16 cellular contexts compared by ENCODE assay signal in the genomic region with DNA sequence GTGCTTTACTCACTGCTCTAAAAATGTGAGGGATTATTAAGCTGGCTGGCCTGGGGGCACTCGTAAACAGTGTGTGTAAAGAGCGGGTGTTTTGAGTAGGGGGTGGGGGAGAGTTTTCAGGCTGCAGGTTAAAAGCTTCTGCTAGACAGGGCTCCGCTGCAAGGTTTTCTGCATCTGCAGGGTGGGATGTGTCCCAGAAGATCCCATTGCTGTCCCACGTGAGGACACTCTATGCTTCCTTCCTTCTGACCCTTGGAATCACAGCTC.
DNase-seq lines count a peak whose midpoint lies in the region; ATAC-seq, FAIRE-seq and TF ChIP-seq lines count a peak whose summit lies in the region.
"Had no signal": no experiment of that assay in that cellular context is flagged by ENCODE, and none has a peak within 500 bp of the region (broad histone marks: within the 10 kb centered on the region; RNA-seq: fewer than 3 reads in every experiment).

No MANE protein-coding gene starts in this region.

- FAIRE-seq in small intestine (lab: Jason Lieb, UNC): no peak
- FAIRE-seq: A549, G401.6, GM12891, H54 had no signal

- intact Hi-C loops in posterior vena cava (cut with DNase I): no loop called here
- intact Hi-C loops in activated T-helper 1 cell treated with anti-CD3 and anti-CD28 coated beads, Interleukin-12 subunit alpha, Interleukin-12 subunit beta, Interleukin-2, Interleukin-4 antibody, amounts not matched to agents 30 ng/mL and 10 ng/mL and 1 ng/mL, durations not matched to agents 14 hours and 24 hours and 36 hours (cut with micrococcal nuclease): no loop called here

- in situ Hi-C loops in HAP-1 (cut with MboI; ENCODE audit: low sequenced_read_pairs): no loop called here

- H3K27me3 Mint-ChIP-seq in nephron (ENCODE audit: low read depth): peaks cover 7% of the 10 kb centered on the region
- peaks cover 2% of the 10 kb centered on the region for H3K27me3 Mint-ChIP-seq in activated T-helper 1 cell treated with anti-CD3 and anti-CD28 coated beads, Interleukin-12 subunit alpha, Interleukin-12 subunit beta, Interleukin-2, Interleukin-4 antibody, amounts not matched to agents 30 ng/mL and 10 ng/mL and 1 ng/mL, durations not matched to agents 14 hours and 24 hours and 36 hours (ENCODE audit: insufficient read depth)

- no peaks in the 10 kb centered on the region for H3K9me3 ChIP-seq in HAP-1
- H3K9me3 ChIP-seq in small intestine (ENCODE audit: control insufficient read depth, low read depth): no peaks in the 10 kb centered on the region

- ATAC-seq in GM18909 (IDR thresholded peaks at IDR 0.05; ENCODE audit: poor library complexity, unreplicated experiment): no peak
- ATAC-seq: A549 had no signal

- no peak overlapping the region for H3K4me3 ChIP-seq in HAP-1
- no peak overlapping the region for H3K4me3 ChIP-seq in small intestine (ENCODE audit: low read depth in 1 of 2, low read length in 2 of 2)
- H3K4me3 ChIP-seq: A549 had no signal

- H3K27ac Mint-ChIP-seq in nephron: peak overlapping the region in 2 of 3 experiments; percentile 61 to 83
- H3K27ac Mint-ChIP-seq in activated T-helper 1 cell treated with anti-CD3 and anti-CD28 coated beads, Interleukin-12 subunit alpha, Interleukin-12 subunit beta, Interleukin-2, Interleukin-4 antibody, amounts not matched to agents 30 ng/mL and 10 ng/mL and 1 ng/mL, durations not matched to agents 14 hours and 24 hours and 36 hours: no peak overlapping the region

- DNase-seq in HAP-1 (ENCODE audit: low spot score in 2 of 2) (peak; percentile 69 to 81), caudate nucleus (lab: John Stamatoyannopoulos, UW) (no peak), posterior vena cava (ENCODE audit: low spot score) (peak; percentile 15), small intestine (no peak)
- DNase-seq in activated T-helper 1 cell treated with anti-CD3 and anti-CD28 coated beads, Interleukin-12 subunit alpha, Interleukin-12 subunit beta, Interleukin-2, Interleukin-4 antibody, amounts not matched to agents 30 ng/mL and 10 ng/mL and 1 ng/mL, durations not matched to agents 14 hours and 24 hours and 36 hours (ENCODE audit: low spot score): no peak
- DNase-seq: CD4-positive, alpha-beta memory T cell; DMS79; IMR-90 had no signal

- H3K27ac ChIP-seq in caudate nucleus (ENCODE audit: low read depth, low read length) (peak overlapping the region; percentile 31), small intestine (ENCODE audit: low read depth in 1 of 2, low read length in 1 of 2) (no peak overlapping the region)
- H3K27ac ChIP-seq: A549, C4-2B had no signal

- H3K36me3 ChIP-seq in HAP-1 (replicated peaks) (no peaks in the 10 kb centered on the region), small intestine (ENCODE audit: control insufficient read depth in 2 of 2, insufficient read depth in 2 of 2, low read length in 2 of 2) (no peaks in the 10 kb centered on the region)
- H3K36me3 ChIP-seq: BE2C had no signal

- H3K4me1 Mint-ChIP-seq in nephron: peaks cover 40% of the 10 kb centered on the region
- peaks cover 18% of the 10 kb centered on the region for H3K4me1 Mint-ChIP-seq in activated T-helper 1 cell treated with anti-CD3 and anti-CD28 coated beads, Interleukin-12 subunit alpha, Interleukin-12 subunit beta, Interleukin-2, Interleukin-4 antibody, amounts not matched to agents 30 ng/mL and 10 ng/mL and 1 ng/mL, durations not matched to agents 14 hours and 24 hours and 36 hours (ENCODE audit: low read depth)

- no peak for TF ChIP-seq CTCF in nephron (IDR thresholded peaks at IDR 0.05; ENCODE audit: unreplicated experiment in 3 of 3)

- H3K4me1 ChIP-seq in HAP-1: peaks cover 20% of the 10 kb centered on the region
- no peaks in the 10 kb centered on the region for H3K4me1 ChIP-seq in small intestine (ENCODE audit: control insufficient read depth in 2 of 2, insufficient read depth in 1 of 2, low read depth in 1 of 2, low read length in 1 of 2)
- H3K4me1 ChIP-seq: A549 had no signal

- WGBS in small intestine, 3 donors: 79 to 89% (median 85%) methylated on average over 4 of the region's 4 CpGs

- H3K36me3 Mint-ChIP-seq in nephron (ENCODE audit: low read depth): no peaks in the 10 kb centered on the region
- H3K36me3 Mint-ChIP-seq in activated T-helper 1 cell treated with anti-CD3 and anti-CD28 coated beads, Interleukin-12 subunit alpha, Interleukin-12 subunit beta, Interleukin-2, Interleukin-4 antibody, amounts not matched to agents 30 ng/mL and 10 ng/mL and 1 ng/mL, durations not matched to agents 14 hours and 24 hours and 36 hours (ENCODE audit: low read depth): no peaks in the 10 kb centered on the region
- H3K36me3 Mint-ChIP-seq: CD4-positive, alpha-beta memory T cell had no signal

- no peak overlapping the region for H3K4me3 Mint-ChIP-seq in nephron
- no peak overlapping the region for H3K4me3 Mint-ChIP-seq in activated T-helper 1 cell treated with anti-CD3 and anti-CD28 coated beads, Interleukin-12 subunit alpha, Interleukin-12 subunit beta, Interleukin-2, Interleukin-4 antibody, amounts not matched to agents 30 ng/mL and 10 ng/mL and 1 ng/mL, durations not matched to agents 14 hours and 24 hours and 36 hours
- H3K4me3 Mint-ChIP-seq: CD4-positive, alpha-beta memory T cell had no signal

- no peaks in the 10 kb centered on the region for H3K27me3 ChIP-seq in HAP-1 (ENCODE audit: low read depth)
- H3K27me3 ChIP-seq in small intestine (ENCODE audit: control insufficient read depth in 2 of 2, insufficient read depth in 2 of 2, low read length in 2 of 2): peaks cover 0 to 3% of the 10 kb centered on the region in 2 donors
- H3K27me3 ChIP-seq: BE2C had no signal

- H3K9me3 Mint-ChIP-seq in nephron: no peaks in the 10 kb centered on the region
- H3K9me3 Mint-ChIP-seq in activated T-helper 1 cell treated with anti-CD3 and anti-CD28 coated beads, Interleukin-12 subunit alpha, Interleukin-12 subunit beta, Interleukin-2, Interleukin-4 antibody, amounts not matched to agents 30 ng/mL and 10 ng/mL and 1 ng/mL, durations not matched to agents 14 hours and 24 hours and 36 hours: peaks cover 4% of the 10 kb centered on the region

Comparison
In these comparisons a context has a peak if more than half of its experiments do, and no peak if none do; other contexts are left out.
1. DNase-seq: peak in HAP-1 (2 of 2) and posterior vena cava (single experiment); none in caudate nucleus (0 of 61), small intestine (single experiment) and activated T-helper 1 cell treated with anti-CD3 and anti-CD28 coated beads, Interleukin-12 subunit alpha, Interleukin-12 subunit beta, Interleukin-2, Interleukin-4 antibody, amounts not matched to agents 30 ng/mL and 10 ng/mL and 1 ng/mL, durations not matched to agents 14 hours and 24 hours and 36 hours (single experiment).